Comparison of ENCODE assay signal across 15 cellular contexts in genomic region chr6:165985926-165986646, GRCh38.
DNase-seq lines count a peak whose midpoint lies in the region; ATAC-seq and TF ChIP-seq lines count a peak whose summit lies in the region.
"Had no signal": no experiment of that assay in that cellular context is flagged by ENCODE, and none has a peak within 500 bp of the region (broad histone marks: within the 10 kb centered on the region; RNA-seq: fewer than 3 reads in every experiment).

No MANE protein-coding gene starts in this region.

- H2AFZ ChIP-seq in ACC112 (ENCODE audit: low read length, unreplicated experiment) = no peak overlapping the region

- peak overlapping the region; percentile 91 for H3K4me3 ChIP-seq in ACC112 (ENCODE audit: low read depth, low read length)
- peak overlapping the region; percentile 56 for H3K4me3 ChIP-seq in HUES6 (ENCODE audit: low read depth, low read length)
- H3K4me3 ChIP-seq in dorsolateral prefrontal cortex = peak overlapping the region in 54 of 59 donors; percentile 5 to 75 (median 62)
- peak overlapping the region; percentile 70 to 78 for H3K4me3 ChIP-seq in muscle layer of colon (ENCODE audit: low read depth in 1 of 2, low read length in 2 of 2)
- no peak overlapping the region for H3K4me3 ChIP-seq in left lung
- H3K4me3 ChIP-seq: GM12878 had no signal

- H3K79me2 ChIP-seq in ACC112 (ENCODE audit: control insufficient read depth, insufficient read depth, low read length, unreplicated experiment) = no peaks in the 10 kb centered on the region

- DNase-seq in dorsolateral prefrontal cortex (peak in 4 of 10 donors; percentile 43 to 61 (median 51)), Ammon's horn (ENCODE audit: low spot score) (no peak), NCI-H2029 (lab: John Stamatoyannopoulos, UW) (no peak), left lung (no peak)
- DNase-seq: activated naive CD8-positive, alpha-beta T cell treated with anti-CD3 and anti-CD28 coated beads, Interleukin-2, amount 50 U/mL, for 24 hours; lower lobe of right lung; OCI-M1; T-cell had no signal

- H3K27ac ChIP-seq in ACC112 (ENCODE audit: low read depth, low read length) = no peak overlapping the region
- H3K27ac ChIP-seq in HUES6 (ENCODE audit: low read depth, low read length) = no peak overlapping the region
- H3K27ac ChIP-seq in dorsolateral prefrontal cortex = peak overlapping the region in 46 of 59 donors; percentile 15 to 89 (median 68)
- peak overlapping the region; percentile 83 for H3K27ac ChIP-seq in muscle layer of colon (ENCODE audit: low read depth, low read length)
- no peak overlapping the region for H3K27ac ChIP-seq in left lung
- H3K27ac ChIP-seq: HL-60, lower lobe of right lung had no signal

- intact Hi-C loops in dorsolateral prefrontal cortex (cut with DNase I) (loop anchor here in 1 of 2 donors (10.0 kb wide), 1 partner anchor 71 kb away; no protein-coding TSS in a partner anchor), left lung (cut with DNase I) (no loop called here)

- no peak overlapping the region for H3K9ac ChIP-seq in HUES6 (ENCODE audit: low read length)
- H3K9ac ChIP-seq in muscle layer of colon (ENCODE audit: low read length) = peak overlapping the region; percentile 68

- H3K4me1 ChIP-seq in ACC112 (ENCODE audit: control insufficient read depth, insufficient read depth, low read length, unreplicated experiment) (peaks cover 5% of the 10 kb centered on the region), HUES6 (ENCODE audit: control insufficient read depth, insufficient read depth, low read length) (peaks cover 14% of the 10 kb centered on the region), muscle layer of colon (ENCODE audit: insufficient read depth, low read length) (peaks cover 11% of the 10 kb centered on the region), left lung (no peaks in the 10 kb centered on the region)
- H3K4me1 ChIP-seq: lower lobe of right lung had no signal

- H3K36me3 ChIP-seq in ACC112 (ENCODE audit: insufficient read depth, low read length) (no peaks in the 10 kb centered on the region), HUES6 (ENCODE audit: control insufficient read depth, insufficient read depth, low read length) (no peaks in the 10 kb centered on the region), muscle layer of colon (ENCODE audit: insufficient read depth, low read length) (no peaks in the 10 kb centered on the region), left lung (no peaks in the 10 kb centered on the region)
- H3K36me3 ChIP-seq: lower lobe of right lung had no signal

- H3K27me3 ChIP-seq in ACC112 (ENCODE audit: insufficient read depth, low read length) (peaks cover 49% of the 10 kb centered on the region), HUES6 (ENCODE audit: control insufficient read depth, insufficient read depth, low read length) (peaks cover 94% of the 10 kb centered on the region), dorsolateral prefrontal cortex (peaks cover 0 to 49% (median 8%) of the 10 kb centered on the region in 45 donors), muscle layer of colon (ENCODE audit: control insufficient read depth in 1 of 2, insufficient read depth in 2 of 2, low read length in 2 of 2) (peaks cover 0 to 5% of the 10 kb centered on the region in 2 donors), left lung (peaks cover 22 to 71% of the 10 kb centered on the region in 2 donors)

- H3K9me3 ChIP-seq in HUES6 (ENCODE audit: control insufficient read depth, insufficient read depth, low read depth, low read length) (no peaks in the 10 kb centered on the region), muscle layer of colon (ENCODE audit: low read length) (no peaks in the 10 kb centered on the region), left lung (no peaks in the 10 kb centered on the region)
- H3K9me3 ChIP-seq: lower lobe of right lung had no signal

- no peak for ATAC-seq in GM21786 (IDR thresholded peaks at IDR 0.05; ENCODE audit: unreplicated experiment)
- no peak for ATAC-seq in left lung
- ATAC-seq: activated CD4-positive, CD25-positive, alpha-beta regulatory T cell treated with anti-CD3 and anti-CD28 coated beads, Interleukin-2, amount 50 U/mL, for 24 hours; activated naive CD8-positive, alpha-beta T cell treated with anti-CD3 and anti-CD28 coated beads, Interleukin-2, amount 50 U/mL, for 24 hours; GM12878; T-cell had no signal

- TF ChIP-seq CTCF in dorsolateral prefrontal cortex (IDR thresholded peaks at IDR 0.05 in 54 of 56, conservative IDR thresholded peaks at IDR 0.05 in 2 of 56; ENCODE audit: low read depth in 1 of 56, partially characterized antibody in 56 of 56) = no peak
- TF ChIP-seq CTCF in left lung (IDR thresholded peaks at IDR 0.05) = no peak

Comparison
In these comparisons a context has a peak if more than half of its experiments do, and no peak if none do; other contexts are left out.
1. H3K27ac ChIP-seq: peak in dorsolateral prefrontal cortex (46 of 59) and muscle layer of colon (single experiment); none in ACC112 (single experiment), HUES6 (single experiment) and left lung (0 of 2).
2. H3K4me3 ChIP-seq: peak in ACC112 (single experiment), HUES6 (single experiment), dorsolateral prefrontal cortex (54 of 59) and muscle layer of colon (2 of 2); none in left lung (0 of 2).